In genomic region chr9:13896922-13897835, GRCh38 we compare ENCODE assay signal across 26 cellular contexts.
DNase-seq lines count a peak whose midpoint lies in the region; ATAC-seq and TF ChIP-seq lines count a peak whose summit lies in the region.
"Had no signal": no experiment of that assay in that cellular context is flagged by ENCODE, and none has a peak within 500 bp of the region (broad histone marks: within the 10 kb centered on the region; RNA-seq: fewer than 3 reads in every experiment).

No MANE protein-coding gene starts in this region.

- H3K4me3 ChIP-seq in GM23338: no peak overlapping the region
- no peak overlapping the region for H3K4me3 ChIP-seq in ascending aorta
- H3K4me3 ChIP-seq in left ventricle myocardium inferior: no peak overlapping the region
- no peak overlapping the region for H3K4me3 ChIP-seq in rectal smooth muscle tissue (ENCODE audit: low read length)
- H3K4me3 ChIP-seq in testis: no peak overlapping the region
- H3K4me3 ChIP-seq: dorsolateral prefrontal cortex, pancreas, smooth muscle cell had no signal

- H3K9ac ChIP-seq in rectal smooth muscle tissue (ENCODE audit: low read length): no peak overlapping the region

- no peak overlapping the region for H3K4me3 Mint-ChIP-seq in GM23338
- H3K4me3 Mint-ChIP-seq in activated CD4-positive, alpha-beta T cell treated with anti-CD3 and anti-CD28 coated beads, Interleukin-2, amount 10 ng/mL, durations not matched to agents 7 days and 5 days: no peak overlapping the region
- H3K4me3 Mint-ChIP-seq: activated naive CD8-positive, alpha-beta T cell treated with anti-CD3 and anti-CD28 coated beads for 36 hours; activated T-helper 1 cell treated with anti-CD3 and anti-CD28 coated beads, Interleukin-12 subunit alpha, Interleukin-12 subunit beta, Interleukin-2, Interleukin-4 antibody, amounts not matched to agents 30 ng/mL and 10 ng/mL and 1 ng/mL, durations not matched to agents 14 hours and 24 hours and 36 hours; CD14-positive monocyte; IgD-negative memory B cell; naive thymus-derived CD8-positive, alpha-beta T cell had no signal

- H3K4me1 ChIP-seq in GM23338 (ENCODE audit: insufficient read depth) (peaks cover 46% of the 10 kb centered on the region), ascending aorta (peaks cover 2 to 28% of the 10 kb centered on the region in 2 donors), left ventricle myocardium inferior (peaks cover 61% of the 10 kb centered on the region), rectal smooth muscle tissue (ENCODE audit: control insufficient read depth, insufficient read depth, low read length) (peaks cover 2% of the 10 kb centered on the region), testis (no peaks in the 10 kb centered on the region)
- H3K4me1 ChIP-seq: pancreas had no signal

- DNase-seq in GM23338 (ENCODE audit: low spot score): peak; percentile 54
- DNase-seq in ascending aorta (ENCODE audit: low spot score in 2 of 2): no peak
- DNase-seq in left ventricle myocardium inferior: no peak
- DNase-seq in GOT3 (lab: John Stamatoyannopoulos, UW): no peak
- no peak for DNase-seq in activated CD4-positive, alpha-beta T cell treated with anti-CD3 and anti-CD28 coated beads, Interleukin-2, amount 10 ng/mL, durations not matched to agents 7 days and 5 days
- no peak for DNase-seq in testis
- DNase-seq: activated CD4-positive, CD25-positive, alpha-beta regulatory T cell; activated CD8-positive, alpha-beta memory T cell treated with anti-CD3 and anti-CD28 coated beads for 24 hours; activated naive CD8-positive, alpha-beta T cell treated with anti-CD3 and anti-CD28 coated beads for 36 hours; brain microvascular endothelial cell; dorsolateral prefrontal cortex; GF-D8; head of caudate nucleus; mesenchymal stem cell; naive thymus-derived CD8-positive, alpha-beta T cell; NCI-H2227 treated with DMSO at 0.1 percent for 48 hours; pancreas; stimulated activated CD4-positive, alpha-beta T cell treated with anti-CD3 and anti-CD28 coated beads, Interleukin-4, amount 100 ng/mL, for 24 hours; T-helper 9 cell had no signal

- POLR2A ChIA-PET in activated CD4-positive, alpha-beta T cell treated with anti-CD3 and anti-CD28 coated beads, Interleukin-2, amount 10 ng/mL, durations not matched to agents 7 days and 5 days (lab: Charles Lee): no interaction called here

- H3K27ac Mint-ChIP-seq in GM23338: no peak overlapping the region
- H3K27ac Mint-ChIP-seq in activated CD4-positive, alpha-beta T cell treated with anti-CD3 and anti-CD28 coated beads, Interleukin-2, amount 10 ng/mL, durations not matched to agents 7 days and 5 days: no peak overlapping the region
- H3K27ac Mint-ChIP-seq: activated naive CD8-positive, alpha-beta T cell treated with anti-CD3 and anti-CD28 coated beads for 36 hours; activated T-helper 1 cell treated with anti-CD3 and anti-CD28 coated beads, Interleukin-12 subunit alpha, Interleukin-12 subunit beta, Interleukin-2, Interleukin-4 antibody, amounts not matched to agents 30 ng/mL and 10 ng/mL and 1 ng/mL, durations not matched to agents 14 hours and 24 hours and 36 hours; CD14-positive monocyte; IgD-negative memory B cell; naive thymus-derived CD8-positive, alpha-beta T cell had no signal

- TF ChIP-seq POLR2A in testis (IDR thresholded peaks at IDR 0.05): no peak

- no peaks in the 10 kb centered on the region for H3K27me3 Mint-ChIP-seq in GM23338 (ENCODE audit: insufficient read depth, low read depth, poor library complexity)
- H3K27me3 Mint-ChIP-seq in activated CD4-positive, alpha-beta T cell treated with anti-CD3 and anti-CD28 coated beads, Interleukin-2, amount 10 ng/mL, durations not matched to agents 7 days and 5 days: no peaks in the 10 kb centered on the region
- H3K27me3 Mint-ChIP-seq: activated naive CD8-positive, alpha-beta T cell treated with anti-CD3 and anti-CD28 coated beads for 36 hours; IgD-negative memory B cell had no signal

- H3K9me3 ChIP-seq in ascending aorta: no peaks in the 10 kb centered on the region
- H3K9me3 ChIP-seq in left ventricle myocardium inferior (replicated peaks): no peaks in the 10 kb centered on the region
- H3K9me3 ChIP-seq in testis: no peaks in the 10 kb centered on the region
- H3K9me3 ChIP-seq: pancreas had no signal

- WGBS in testis, 2 donors: 53 to 68% methylated on average over 8 of the region's 8 CpGs

- H3K9me2 ChIP-seq in GM23338 (ENCODE audit: insufficient read depth): no peaks in the 10 kb centered on the region; the same call in 1 of the 2 replicates

- no peaks in the 10 kb centered on the region for H4K20me1 ChIP-seq in GM23338 (replicated peaks; ENCODE audit: insufficient read depth)

- peak overlapping the region; percentile 15; the same call in 1 of the 2 replicates for H3K4me2 ChIP-seq in GM23338
- H3K4me2 ChIP-seq: smooth muscle cell had no signal

- H3K27ac ChIP-seq in GM23338 (ENCODE audit: low read depth) (no peak overlapping the region), ascending aorta (peak overlapping the region; percentile 14 to 69), left ventricle myocardium inferior (replicated peaks) (peak overlapping the region; percentile 83), rectal smooth muscle tissue (ENCODE audit: low read depth, low read length) (peak overlapping the region; percentile 49), testis (no peak overlapping the region)
- H3K27ac ChIP-seq: brain microvascular endothelial cell, dorsolateral prefrontal cortex, pancreas had no signal

- H3K36me3 ChIP-seq in GM23338 (ENCODE audit: insufficient read depth) (no peaks in the 10 kb centered on the region), ascending aorta (no peaks in the 10 kb centered on the region), left ventricle myocardium inferior (no peaks in the 10 kb centered on the region), rectal smooth muscle tissue (ENCODE audit: control insufficient read depth, insufficient read depth, low read length) (no peaks in the 10 kb centered on the region), testis (ENCODE audit: low read depth, missing control alignments) (no peaks in the 10 kb centered on the region)
- H3K36me3 ChIP-seq: brain microvascular endothelial cell, pancreas had no signal

- CTCF ChIA-PET in activated CD4-positive, alpha-beta T cell treated with anti-CD3 and anti-CD28 coated beads, Interleukin-2, amount 10 ng/mL, durations not matched to agents 7 days and 5 days (lab: Charles Lee): no interaction called here

- no peaks in the 10 kb centered on the region for H3F3A ChIP-seq in GM23338 (replicated peaks; ENCODE audit: low read depth)

- no peaks in the 10 kb centered on the region for H3K36me3 Mint-ChIP-seq in GM23338 (ENCODE audit: low read depth)
- no peaks in the 10 kb centered on the region for H3K36me3 Mint-ChIP-seq in activated CD4-positive, alpha-beta T cell treated with anti-CD3 and anti-CD28 coated beads, Interleukin-2, amount 10 ng/mL, durations not matched to agents 7 days and 5 days (ENCODE audit: low read depth)
- H3K36me3 Mint-ChIP-seq: activated naive CD8-positive, alpha-beta T cell treated with anti-CD3 and anti-CD28 coated beads for 36 hours; CD14-positive monocyte; IgD-negative memory B cell; naive thymus-derived CD8-positive, alpha-beta T cell had no signal

- ATAC-seq in GM23338 (no peak), HG03139 (IDR thresholded peaks at IDR 0.05; ENCODE audit: unreplicated experiment) (no peak)
- ATAC-seq: esophagus mucosa; naive thymus-derived CD8-positive, alpha-beta T cell; pancreas had no signal

- no peak overlapping the region for H2AFZ ChIP-seq in GM23338

- H3K9me3 Mint-ChIP-seq in GM23338: no peaks in the 10 kb centered on the region
- no peaks in the 10 kb centered on the region for H3K9me3 Mint-ChIP-seq in activated CD4-positive, alpha-beta T cell treated with anti-CD3 and anti-CD28 coated beads, Interleukin-2, amount 10 ng/mL, durations not matched to agents 7 days and 5 days

- intact Hi-C loops in ascending aorta (cut with DNase I) (loop anchor here (5.0 to 10.0 kb wide), 2 partner anchors 135 to 198 kb away; no protein-coding TSS in a partner anchor), left ventricle myocardium inferior (cut with micrococcal nuclease) (loop anchor here (10.0 kb wide), 2 partner anchors 182 to 198 kb away; no protein-coding TSS in a partner anchor), testis (cut with DNase I; ENCODE audit: low total_unique reads) (no loop called here)

- H3K27me3 ChIP-seq in GM23338 (ENCODE audit: insufficient read depth): no peaks in the 10 kb centered on the region
- H3K27me3 ChIP-seq in ascending aorta: no peaks in the 10 kb centered on the region
- no peaks in the 10 kb centered on the region for H3K27me3 ChIP-seq in left ventricle myocardium inferior (ENCODE audit: low read depth)
- H3K27me3 ChIP-seq in rectal smooth muscle tissue (ENCODE audit: control insufficient read depth, insufficient read depth, low read length): no peaks in the 10 kb centered on the region
- no peaks in the 10 kb centered on the region for H3K27me3 ChIP-seq in testis
- H3K27me3 ChIP-seq: brain microvascular endothelial cell, dorsolateral prefrontal cortex, pancreas had no signal

- peaks cover 46% of the 10 kb centered on the region for H3K4me1 Mint-ChIP-seq in GM23338
- H3K4me1 Mint-ChIP-seq in activated CD4-positive, alpha-beta T cell treated with anti-CD3 and anti-CD28 coated beads, Interleukin-2, amount 10 ng/mL, durations not matched to agents 7 days and 5 days: no peaks in the 10 kb centered on the region
- H3K4me1 Mint-ChIP-seq: activated naive CD8-positive, alpha-beta T cell treated with anti-CD3 and anti-CD28 coated beads for 36 hours; CD14-positive monocyte; IgD-negative memory B cell; naive thymus-derived CD8-positive, alpha-beta T cell had no signal

- no peaks in the 10 kb centered on the region for H3K79me2 ChIP-seq in GM23338 (replicated peaks; ENCODE audit: insufficient read depth)

- TF ChIP-seq CTCF in GM23338 (conservative IDR thresholded peaks at IDR 0.05; ENCODE audit: low read depth in 2 of 2): no peak
- TF ChIP-seq CTCF in ascending aorta (IDR thresholded peaks at IDR 0.05): no peak
- no peak for TF ChIP-seq CTCF in left ventricle myocardium inferior (IDR thresholded peaks at IDR 0.05; ENCODE audit: borderline replicate concordance)
- TF ChIP-seq CTCF in testis (IDR thresholded peaks at IDR 0.05): no peak

Comparison
In these comparisons a context has a peak if more than half of its experiments do, and no peak if none do; other contexts are left out.
1. H3K27ac ChIP-seq: peak in ascending aorta (2 of 2), left ventricle myocardium inferior (single experiment) and rectal smooth muscle tissue (single experiment); none in GM23338 (single experiment) and testis (0 of 2).